In genomic region chr5:177113566-177114424, GRCh38 we compare ENCODE assay signal across 8 cellular contexts. TPM values are rescaled to one million over a fixed set of nuclear protein-coding genes. Genes with fewer than 3 reads are reported as not detected.
DNase-seq lines count a peak whose midpoint lies in the region; ATAC-seq and TF ChIP-seq lines count a peak whose summit lies in the region.

No MANE protein-coding gene starts in this region.

- H3K4ac ChIP-seq in trophoblast cell (ENCODE audit: low read depth, low read length) = no peak overlapping the region

- no peak overlapping the region for H3K27ac ChIP-seq in trophoblast cell (ENCODE audit: low read depth, low read length)
- H3K27ac ChIP-seq in upper lobe of left lung = peak overlapping the region; percentile 48 to 77 (median 68)

- no peak overlapping the region for H2AK5ac ChIP-seq in trophoblast cell (ENCODE audit: low read length)

- no peak overlapping the region for H2BK12ac ChIP-seq in trophoblast cell (ENCODE audit: low read length)

- no peak overlapping the region for H4K91ac ChIP-seq in trophoblast cell (ENCODE audit: low read depth, low read length)

- H2BK120ac ChIP-seq in trophoblast cell (ENCODE audit: insufficient read depth, low read length, poor library complexity) = no peak overlapping the region

- peaks cover 6% of the 10 kb centered on the region for H3K79me1 ChIP-seq in trophoblast cell (ENCODE audit: low read length)

- no CpG with 5 or more reads among the region's 14 CpGs for WGBS in trophoblast cell (ENCODE audit: extremely low coverage, insufficient coverage, insufficient read length)
- WGBS in upper lobe of left lung, 2 donors = 14 to 23% methylated on average over 5 to 14 of the region's 14 CpGs

- no peak overlapping the region for H4K12ac ChIP-seq in trophoblast cell (ENCODE audit: low read depth, low read length)

- no peaks in the 10 kb centered on the region for H3K79me2 ChIP-seq in trophoblast cell (ENCODE audit: control insufficient read depth, insufficient read depth, low read length, poor library complexity)

- peak; percentile 34 for DNase-seq in NK-92 treated with Interleukin-12 subunit alpha and Interleukin-12 subunit beta, amount 100 ng/mL, for 24 hours (lab: John Stamatoyannopoulos, UW)
- DNase-seq in NK-92 (lab: John Stamatoyannopoulos, UW; ENCODE audit: unreplicated experiment) (no peak), LoVo (ENCODE audit: low spot score) (peak; percentile 78), globus pallidus (ENCODE audit: low spot score) (peak; percentile 77), trophoblast cell (peak; percentile 61 to 86), upper lobe of left lung (peak; percentile 47 to 80)
- DNase-seq in activated naive CD4-positive, alpha-beta T cell treated with anti-CD3 and anti-CD28 coated beads, Interleukin-2, amount 50 U/mL, for 16 hours = peak; percentile 77

- no peak overlapping the region for H3K23ac ChIP-seq in trophoblast cell (ENCODE audit: low read length)

- no peaks in the 10 kb centered on the region for H3K36me3 ChIP-seq in trophoblast cell (ENCODE audit: control insufficient read depth in 1 of 2, insufficient read depth in 2 of 2, low read length in 2 of 2)
- no peaks in the 10 kb centered on the region for H3K36me3 ChIP-seq in upper lobe of left lung

- H3K4me2 ChIP-seq in trophoblast cell (ENCODE audit: low read length) = no peak overlapping the region

- TF ChIP-seq CTCF in upper lobe of left lung (IDR thresholded peaks at IDR 0.05) = peak; percentile 93 to 99 (median 96)

- H4K8ac ChIP-seq in trophoblast cell (ENCODE audit: low read depth, low read length) = no peak overlapping the region

- no peak overlapping the region for H2BK5ac ChIP-seq in trophoblast cell (ENCODE audit: low read depth, low read length, poor library complexity)

- H3K4me3 ChIP-seq in trophoblast cell (ENCODE audit: low read depth, low read length) = no peak overlapping the region
- peak overlapping the region in 2 of 4 donors; percentile 29 to 43 for H3K4me3 ChIP-seq in upper lobe of left lung

- H2AFZ ChIP-seq in trophoblast cell (ENCODE audit: insufficient read depth, low read length, poor library complexity) = no peak overlapping the region

- no peak for TF ChIP-seq POLR2A in upper lobe of left lung (IDR thresholded peaks at IDR 0.05)

- H3K9me3 ChIP-seq in trophoblast cell (ENCODE audit: insufficient read depth, low read depth, low read length) (no peaks in the 10 kb centered on the region), upper lobe of left lung (no peaks in the 10 kb centered on the region)

- TF ChIP-seq EP300 in upper lobe of left lung (IDR thresholded peaks at IDR 0.05) = no peak

- H3K4me1 ChIP-seq in trophoblast cell (ENCODE audit: control insufficient read depth in 1 of 2, insufficient read depth in 2 of 2, low read length in 2 of 2) = peaks cover 0 to 9% of the 10 kb centered on the region in 2 experiments
- peaks cover 14 to 36% (median 17%) of the 10 kb centered on the region in 4 donors for H3K4me1 ChIP-seq in upper lobe of left lung

- H3K27me3 ChIP-seq in trophoblast cell (ENCODE audit: insufficient read depth, low read length) (no peaks in the 10 kb centered on the region), upper lobe of left lung (no peaks in the 10 kb centered on the region)

- H3K18ac ChIP-seq in trophoblast cell (ENCODE audit: low read length) = no peak overlapping the region

- peak; percentile 83 for ATAC-seq in SK-N-SH treated with all-trans-retinoic acid at 6 μM for 48 hours
- ATAC-seq in upper lobe of left lung (ENCODE audit: low FRiP score in 2 of 2) = peak; percentile 84 to 86

- no peak overlapping the region for H3K14ac ChIP-seq in trophoblast cell (ENCODE audit: low read length)

- H3K9ac ChIP-seq in trophoblast cell (ENCODE audit: low read length) = no peak overlapping the region

TF ChIP-seq in SK-N-SH treated with all-trans-retinoic acid at 6 μM for 48 hours, 23 proteins besides CTCF, POLR2A, EP300 and RAD21:
- TF ChIP-seq ZC3H10 (CRISPR knock-in tag; IDR thresholded peaks at IDR 0.05) (no peak), TSHZ2 (CRISPR knock-in tag; IDR thresholded peaks at IDR 0.05) (no peak), ZNF70 (CRISPR knock-in tag; IDR thresholded peaks at IDR 0.05) (no peak), TOX (CRISPR knock-in tag; IDR thresholded peaks at IDR 0.05; ENCODE audit: borderline replicate concordance) (no peak), SNAI2 (CRISPR knock-in tag; IDR thresholded peaks at IDR 0.05) (no peak), CSRNP3 (CRISPR knock-in tag; IDR thresholded peaks at IDR 0.05) (no peak), GLIS3 (CRISPR knock-in tag; IDR thresholded peaks at IDR 0.05) (no peak), ISL1 (CRISPR knock-in tag; IDR thresholded peaks at IDR 0.05) (no peak), ZNF8 (CRISPR knock-in tag; IDR thresholded peaks at IDR 0.05) (no peak)

RNA-seq across cellular contexts. Expression of gene NSD1, which starts 19.8 kb away (rescaled TPM):
- polyA plus RNA-seq in trophoblast cell (2013) = 22.2 and 23.8 TPM in 2 replicates
- 10 to 100 TPM; 33.0 to 69.1 (median 55.7) TPM for total RNA-seq in upper lobe of left lung

RNA-seq across cellular contexts. Expression of gene FGFR4, which starts 27.1 kb away (rescaled TPM):
- polyA plus RNA-seq in trophoblast cell (2013) = 4.8 and 5.3 TPM in 2 replicates
- 100 to 1,000 TPM in 3 of 6 donors, 10 to 100 TPM in 3; 14.8 to 175 (median 87.1) TPM for total RNA-seq in upper lobe of left lung
